17 cellular contexts compared by ENCODE assay signal in genomic region chr10:19966751-19967150, GRCh38.
DNase-seq lines count a peak whose midpoint lies in the region; ATAC-seq and TF ChIP-seq lines count a peak whose summit lies in the region.
"Had no signal": no experiment of that assay in that cellular context is flagged by ENCODE, and none has a peak within 500 bp of the region (broad histone marks: within the 10 kb centered on the region; RNA-seq: fewer than 3 reads in every experiment).

No MANE protein-coding gene starts in this region.

- H2BK15ac ChIP-seq in mesendoderm (replicated peaks; ENCODE audit: low read depth) = no peak overlapping the region

- no peak overlapping the region for H2AK5ac ChIP-seq in mesendoderm (ENCODE audit: low read length)

- WGBS in mesendoderm (ENCODE audit: extremely low coverage, insufficient coverage, low lambda C conversion rate) = no CpG with 5 or more reads among the region's 7 CpGs

- H3K9me3 ChIP-seq in cardiac muscle cell (ENCODE audit: low read depth) = no peaks in the 10 kb centered on the region

- no peak for TF ChIP-seq CTCF in cardiac muscle cell (IDR thresholded peaks at IDR 0.05; ENCODE audit: low read depth, low read length)

- H3K9ac ChIP-seq in mesendoderm (ENCODE audit: low read length) = no peak overlapping the region

- H2BK120ac ChIP-seq in mesendoderm (ENCODE audit: low read depth, low read length) = no peak overlapping the region

- H3K4me1 ChIP-seq in cardiac muscle cell (ENCODE audit: low read depth) = peaks cover 2% of the 10 kb centered on the region
- H3K4me1 ChIP-seq in mesendoderm (ENCODE audit: control insufficient read depth, low read depth, low read length) = peaks cover 4% of the 10 kb centered on the region

- H3K4me3 ChIP-seq in cardiac muscle cell (no peak overlapping the region), mesendoderm (ENCODE audit: low read length) (no peak overlapping the region)
- H3K4me3 ChIP-seq: GM12878 had no signal

- no peak overlapping the region for H4K8ac ChIP-seq in mesendoderm (ENCODE audit: low read depth, low read length)

- H3K4ac ChIP-seq in mesendoderm (ENCODE audit: low read depth, low read length) = no peak overlapping the region

- H3K27ac ChIP-seq in cardiac muscle cell (peak overlapping the region; percentile 41), cingulate gyrus (ENCODE audit: low read depth, low read length) (peak overlapping the region; percentile 20), mesendoderm (ENCODE audit: low read depth, low read length) (no peak overlapping the region)
- H3K27ac ChIP-seq: RWPE1 had no signal

- no peak overlapping the region for H2BK5ac ChIP-seq in mesendoderm (ENCODE audit: low read length)

- H3K79me1 ChIP-seq in mesendoderm (ENCODE audit: low read length) = peaks cover under 1% of the 10 kb centered on the region

- peak; percentile 41 to 62 for DNase-seq in cardiac muscle cell (ENCODE audit: low read depth in 1 of 2, low spot score in 1 of 2)
- no peak for DNase-seq in left cardiac atrium
- peak; percentile 94 for DNase-seq in mesendoderm
- no peak for DNase-seq in EL
- no peak for DNase-seq in NCI-H146 treated with DMSO at 0.1 percent for 48 hours (lab: John Stamatoyannopoulos, UW; ENCODE audit: unreplicated experiment)
- DNase-seq: activated CD4-positive, alpha-beta T cell treated with anti-CD3 and anti-CD28 coated beads for 1 hour; activated CD8-positive, alpha-beta memory T cell treated with anti-CD3 and anti-CD28 coated beads, Interleukin-2, amount 50 U/mL, for 4 hours; activated naive CD4-positive, alpha-beta T cell treated with anti-CD3 and anti-CD28 coated beads for 36 hours; CD4-positive, CD25-positive, alpha-beta regulatory T cell; left colon; NCI-H1694; NCI-H774 had no signal

- H3K79me2 ChIP-seq in mesendoderm (ENCODE audit: control insufficient read depth, insufficient read depth, low read length) = no peaks in the 10 kb centered on the region

- no peak overlapping the region for H3K56ac ChIP-seq in mesendoderm (ENCODE audit: low read length)

- no peak overlapping the region for H3K23ac ChIP-seq in mesendoderm (ENCODE audit: low read length)

- H3K18ac ChIP-seq in mesendoderm (ENCODE audit: low read length) = peak overlapping the region; percentile 18

- H4K5ac ChIP-seq in mesendoderm (ENCODE audit: low read length) = no peak overlapping the region

- H3K36me3 ChIP-seq in cardiac muscle cell = no peaks in the 10 kb centered on the region
- H3K36me3 ChIP-seq in mesendoderm (ENCODE audit: control insufficient read depth, insufficient read depth, low read length) = no peaks in the 10 kb centered on the region

- ATAC-seq in left cardiac atrium = no peak
- ATAC-seq in GM18517 (IDR thresholded peaks at IDR 0.05; ENCODE audit: unreplicated experiment) = no peak
- ATAC-seq in GM19452 (IDR thresholded peaks at IDR 0.05; ENCODE audit: unreplicated experiment) = no peak
- ATAC-seq: GM12878, left colon had no signal

- H3K4me2 ChIP-seq in mesendoderm (ENCODE audit: low read length) = no peak overlapping the region

- no peaks in the 10 kb centered on the region for H3K27me3 ChIP-seq in cardiac muscle cell
- H3K27me3 ChIP-seq in mesendoderm (ENCODE audit: insufficient read depth, low read length, poor library complexity) = no peaks in the 10 kb centered on the region

- intact Hi-C loops in left cardiac atrium (cut with DNase I) = no loop called here

Comparison
In these comparisons a context has a peak if more than half of its experiments do, and no peak if none do; other contexts are left out.
1. DNase-seq: peak in cardiac muscle cell (2 of 2) and mesendoderm (single experiment); none in left cardiac atrium (single experiment), EL (single experiment) and NCI-H146 treated with DMSO at 0.1 percent for 48 hours (single experiment).